ENCODE assay signal across 30 cellular contexts in genomic region chr12:3283137-3283680, GRCh38.
"Had no signal": no experiment of that assay in that cellular context is flagged by ENCODE, and none has a peak within 500 bp of the region (broad histone marks: within the 10 kb centered on the region; RNA-seq: fewer than 3 reads in every experiment).

No MANE protein-coding gene starts in this region.

- H3K36me3 ChIP-seq: neural progenitor cell had no signal

- H3K27ac ChIP-seq: left lung, lower lobe of right lung, neural progenitor cell, pancreas, prostate gland, skin epidermis, tibial nerve, vagina had no signal

- H3K4me1 ChIP-seq: left lung, lower lobe of right lung, pancreas, prostate gland, tibial nerve, vagina had no signal

- H3K27ac Mint-ChIP-seq: immature natural killer cell, mesothelial cell of epicardium, naive B cell, natural killer cell, nephron progenitor cell, type B pancreatic cell had no signal

- H3K36me3 Mint-ChIP-seq: immature natural killer cell; naive B cell; natural killer cell; stimulated activated naive B cell treated with anti-CD40 and anti-IgM and Interleukin-4, amounts not matched to agents 10 μg/mL and 1 μg/mL and 100 μg/mL, for 72 hours had no signal

- H3K4me3 ChIP-seq: heart left ventricle, left lung, lower lobe of right lung, neural progenitor cell, pancreas, prostate gland, skin epidermis, tibial nerve, vagina had no signal

- H3K27me3 ChIP-seq: heart left ventricle, left lung, neural progenitor cell, pancreas, tibial nerve, vagina had no signal

- H3K9ac ChIP-seq: neural progenitor cell had no signal

- H3K9me3 Mint-ChIP-seq: immature natural killer cell; mesothelial cell of epicardium; natural killer cell; nephron progenitor cell; neural progenitor cell; stimulated activated naive B cell treated with anti-CD40 and anti-IgM and Interleukin-4, amounts not matched to agents 10 μg/mL and 1 μg/mL and 100 μg/mL, for 72 hours; type B pancreatic cell had no signal

- DNase-seq: heart left ventricle; hypothalamus; immature natural killer cell; kidney; left colon; left lung; lower lobe of right lung; mammary epithelial cell; mesendoderm; naive B cell; natural killer cell; nephron progenitor cell; pancreas; posterior cingulate gyrus; retina; right cardiac atrium; stimulated activated CD4-positive, alpha-beta T cell treated with anti-CD3 and anti-CD28 coated beads, Interleukin-12 subunit alpha, Interleukin-12 subunit beta, amount 100 ng/mL, for 4 hours; stimulated activated CD4-positive, alpha-beta T cell treated with anti-CD3 and anti-CD28 coated beads, Interleukin-15, amount 100 ng/mL, for 24 hours; stimulated activated CD4-positive, alpha-beta T cell treated with anti-CD3 and anti-CD28 coated beads, Interleukin-4, amount 100 ng/mL, for 24 hours; stimulated activated CD8-positive, alpha-beta memory T cell treated with anti-CD3 and anti-CD28 coated beads, Interleukin-4, amount 100 ng/mL, for 48 hours; stimulated activated naive B cell treated with anti-CD40 and anti-IgM and Interleukin-4, amounts not matched to agents 10 μg/mL and 1 μg/mL and 100 μg/mL, for 72 hours; stimulated activated naive CD8-positive, alpha-beta T cell treated with anti-CD3 and anti-CD28 coated beads, Interleukin-15, Interleukin-2, amounts not matched to agents 100 U/mL and 50 U/mL, for 24 hours had no signal

- ATAC-seq: heart left ventricle; left colon; left lung; lower lobe of right lung; natural killer cell; pancreas; right cardiac atrium; sciatic nerve; stimulated activated naive B cell treated with anti-CD40 and anti-IgM and Interleukin-4, amounts not matched to agents 10 μg/mL and 1 μg/mL and 100 μg/mL, for 72 hours; stimulated activated naive CD8-positive, alpha-beta T cell treated with anti-CD3 and anti-CD28 coated beads, Interleukin-15, Interleukin-2, amounts not matched to agents 100 U/mL and 50 U/mL, for 24 hours had no signal

- H3K4me2 ChIP-seq: neural progenitor cell had no signal

- H2AFZ ChIP-seq: neural progenitor cell had no signal

- H3K4me1 Mint-ChIP-seq: immature natural killer cell, mesothelial cell of epicardium, natural killer cell had no signal

- H3K9me3 ChIP-seq: heart left ventricle, left lung, lower lobe of right lung, pancreas, prostate gland, tibial nerve, vagina had no signal

- H3K4me3 Mint-ChIP-seq: immature natural killer cell; mesothelial cell of epicardium; naive B cell; natural killer cell; nephron progenitor cell; stimulated activated naive B cell treated with anti-CD40 and anti-IgM and Interleukin-4, amounts not matched to agents 10 μg/mL and 1 μg/mL and 100 μg/mL, for 72 hours; type B pancreatic cell had no signal
